ENCODE assay signal across 8 cellular contexts in genomic region chr17:4948997-4949320, GRCh38. TPM values are rescaled to one million over a fixed set of nuclear protein-coding genes. Genes with fewer than 3 reads are reported as not detected.
DNase-seq lines count a peak whose midpoint lies in the region; ATAC-seq, FAIRE-seq and TF ChIP-seq lines count a peak whose summit lies in the region.

No MANE protein-coding gene starts in this region.

- peak overlapping the region; percentile 83 to 97 (median 90) for H3K27ac Mint-ChIP-seq in CD4-positive, CD25-positive, alpha-beta regulatory T cell
- peak overlapping the region; percentile 88 for H3K27ac Mint-ChIP-seq in activated naive CD8-positive, alpha-beta T cell

- no peaks in the 10 kb centered on the region for H3K9me3 ChIP-seq in CD4-positive, CD25-positive, alpha-beta regulatory T cell (ENCODE audit: control insufficient read depth in 2 of 2, low read length in 2 of 2)
- no peaks in the 10 kb centered on the region for H3K9me3 ChIP-seq in RWPE2 (ENCODE audit: severe bottlenecking)

- FAIRE-seq in HTR-8/SVneo (lab: Jason Lieb, UNC): peak; percentile 88

- H3K36me3 Mint-ChIP-seq in CD4-positive, CD25-positive, alpha-beta regulatory T cell: peaks cover 23% of the 10 kb centered on the region
- H3K36me3 Mint-ChIP-seq in activated naive CD8-positive, alpha-beta T cell: peaks cover 15% of the 10 kb centered on the region

- intact Hi-C loops in Right ventricle myocardium inferior (cut with DNase I) (loop anchor here (1.0 to 5.0 kb wide), 3 partner anchors 9 to 38 kb away; partner anchors contain the start of genes CAMTA2, RNF167, SLC25A11 and SPAG7), posterior cingulate gyrus (cut with DNase I) (loop anchor here (1.0 to 5.0 kb wide), 2 partner anchors 18 to 38 kb away; partner anchors contain the start of genes CAMTA2 and SPAG7)

- H3K4me1 ChIP-seq in CD4-positive, CD25-positive, alpha-beta regulatory T cell (ENCODE audit: control insufficient read depth, insufficient read depth, low read length, poor library complexity, severe bottlenecking): peaks cover 50% of the 10 kb centered on the region
- H3K4me1 ChIP-seq in RWPE2 (ENCODE audit: insufficient read depth, poor library complexity, severe bottlenecking): peaks cover 27% of the 10 kb centered on the region

- peak overlapping the region; percentile 95 to 99 (median 98) for H3K4me3 Mint-ChIP-seq in CD4-positive, CD25-positive, alpha-beta regulatory T cell
- peak overlapping the region; percentile 97 for H3K4me3 Mint-ChIP-seq in activated naive CD8-positive, alpha-beta T cell

- H3K27me3 ChIP-seq in CD4-positive, CD25-positive, alpha-beta regulatory T cell (ENCODE audit: control insufficient read depth, insufficient read depth, low read length): no peaks in the 10 kb centered on the region
- no peaks in the 10 kb centered on the region for H3K27me3 ChIP-seq in RWPE2 (ENCODE audit: insufficient read depth, poor library complexity, severe bottlenecking)

- H3K27me3 Mint-ChIP-seq in CD4-positive, CD25-positive, alpha-beta regulatory T cell: peaks cover 4% of the 10 kb centered on the region
- no peaks in the 10 kb centered on the region for H3K27me3 Mint-ChIP-seq in activated naive CD8-positive, alpha-beta T cell

- TF ChIP-seq CTCF in RWPE2 (IDR thresholded peaks at IDR 0.05; ENCODE audit: poor library complexity, severe bottlenecking): no peak

- ATAC-seq in CD4-positive, CD25-positive, alpha-beta regulatory T cell (ENCODE audit: low read depth in 2 of 2): peak; percentile 28 to 39
- peak; percentile 50 for ATAC-seq in GM19324 (IDR thresholded peaks at IDR 0.05; ENCODE audit: low FRiP score, unreplicated experiment)
- peak; percentile 50 for ATAC-seq in RWPE2 (ENCODE audit: low read depth)
- peak; percentile 86 for ATAC-seq in Right ventricle myocardium inferior

- peak overlapping the region; percentile 97 for H3K27ac ChIP-seq in CD4-positive, CD25-positive, alpha-beta regulatory T cell (ENCODE audit: insufficient read depth, low read length, poor library complexity, severe bottlenecking)
- H3K27ac ChIP-seq in RWPE2 (ENCODE audit: poor library complexity, severe bottlenecking): peak overlapping the region; percentile 99

- H3K36me3 ChIP-seq in CD4-positive, CD25-positive, alpha-beta regulatory T cell (ENCODE audit: control insufficient read depth, insufficient read depth, low read length): peaks cover 23% of the 10 kb centered on the region
- H3K36me3 ChIP-seq in RWPE2 (ENCODE audit: low read depth): peaks cover 37% of the 10 kb centered on the region

- H3K4me3 ChIP-seq in CD4-positive, CD25-positive, alpha-beta regulatory T cell (ENCODE audit: low read depth, low read length): peak overlapping the region; percentile 86
- peak overlapping the region; percentile 88 for H3K4me3 ChIP-seq in RWPE2 (ENCODE audit: severe bottlenecking)

- peaks cover 0 to 3% (median 0%) of the 10 kb centered on the region in 7 donors for H3K9me3 Mint-ChIP-seq in CD4-positive, CD25-positive, alpha-beta regulatory T cell
- H3K9me3 Mint-ChIP-seq in activated naive CD8-positive, alpha-beta T cell (ENCODE audit: low read depth): no peaks in the 10 kb centered on the region

- DNase-seq in CD4-positive, CD25-positive, alpha-beta regulatory T cell: peak; percentile 66 to 88 (median 80)
- DNase-seq in HTR-8/SVneo (ENCODE audit: insufficient read length, low spot score): peak; percentile 93
- peak; percentile 85 for DNase-seq in RWPE2 (ENCODE audit: low spot score)
- peak; percentile 92 for DNase-seq in Right ventricle myocardium inferior (ENCODE audit: missing footprints)
- peak in 9 of 10 donors; percentile 55 to 96 (median 71) for DNase-seq in posterior cingulate gyrus
- DNase-seq in NCI-H2029 treated with DMSO at 0.1 percent for 48 hours (lab: John Stamatoyannopoulos, UW): no peak

- peaks cover 0 to 47% (median 30%) of the 10 kb centered on the region in 4 donors for H3K4me1 Mint-ChIP-seq in CD4-positive, CD25-positive, alpha-beta regulatory T cell
- H3K4me1 Mint-ChIP-seq in activated naive CD8-positive, alpha-beta T cell (ENCODE audit: low read depth): peaks cover 29% of the 10 kb centered on the region

RNA-seq across cellular contexts. Expression of gene PFN1, which starts 0.6 kb away (rescaled TPM):
- total RNA-seq in CD4-positive, CD25-positive, alpha-beta regulatory T cell: 865 TPM
- 1,000 to 10,000 TPM; 2,018 to 2,804 (median 2,386) TPM for polyA plus RNA-seq in CD4-positive, CD25-positive, alpha-beta regulatory T cell
- 218 TPM for total RNA-seq in Right ventricle myocardium inferior

RNA-seq across cellular contexts. Expression of gene ENO3, which starts 2.0 kb away (rescaled TPM):
- total RNA-seq in CD4-positive, CD25-positive, alpha-beta regulatory T cell: 11.7 TPM
- 1 to 10 TPM in 1 of 4 donors, under 1 TPM in 3; 0.29 to 1.6 (median 0.41) TPM for polyA plus RNA-seq in CD4-positive, CD25-positive, alpha-beta regulatory T cell
- 549 TPM for total RNA-seq in Right ventricle myocardium inferior

RNA-seq across cellular contexts. Expression of gene RNF167, which starts 8.9 kb away (rescaled TPM):
- total RNA-seq in CD4-positive, CD25-positive, alpha-beta regulatory T cell: 105 TPM
- 10 to 100 TPM; 31.5 to 58.2 (median 45.9) TPM for polyA plus RNA-seq in CD4-positive, CD25-positive, alpha-beta regulatory T cell
- total RNA-seq in Right ventricle myocardium inferior: 91.8 TPM

RNA-seq across cellular contexts. Expression of gene SLC25A11, which starts 9.1 kb away (rescaled TPM):
- 22.6 TPM for total RNA-seq in CD4-positive, CD25-positive, alpha-beta regulatory T cell
- 10 to 100 TPM; 69.3 to 78.4 (median 74.4) TPM for polyA plus RNA-seq in CD4-positive, CD25-positive, alpha-beta regulatory T cell
- total RNA-seq in Right ventricle myocardium inferior: 199 TPM

RNA-seq across cellular contexts. Expression of gene GP1BA, which starts 16.9 kb away (rescaled TPM):
- 1.9 TPM for total RNA-seq in CD4-positive, CD25-positive, alpha-beta regulatory T cell
- polyA plus RNA-seq in CD4-positive, CD25-positive, alpha-beta regulatory T cell: under 1 TPM in 2 of 4 donors, not detected in 2; 0.07 to 0.22 TPM
- total RNA-seq in Right ventricle myocardium inferior: not detected

Comparison
In these comparisons a context has a peak if more than half of its experiments do, and no peak if none do; other contexts are left out.
1. ATAC-seq: peak in every context shown above with its lines; median percentile 86 in Right ventricle myocardium inferior; 50 in GM19324; 50 in RWPE2; 34 in CD4-positive, CD25-positive, alpha-beta regulatory T cell.
2. RNA of gene ENO3, which starts 2.0 kb away (total RNA-seq): 549 TPM in Right ventricle myocardium inferior (single experiment); 11.7 TPM in CD4-positive, CD25-positive, alpha-beta regulatory T cell (single experiment); every median in the first group is over 10 times any median in the second.